ENCODE assay signal across 22 cellular contexts in the genomic region with DNA sequence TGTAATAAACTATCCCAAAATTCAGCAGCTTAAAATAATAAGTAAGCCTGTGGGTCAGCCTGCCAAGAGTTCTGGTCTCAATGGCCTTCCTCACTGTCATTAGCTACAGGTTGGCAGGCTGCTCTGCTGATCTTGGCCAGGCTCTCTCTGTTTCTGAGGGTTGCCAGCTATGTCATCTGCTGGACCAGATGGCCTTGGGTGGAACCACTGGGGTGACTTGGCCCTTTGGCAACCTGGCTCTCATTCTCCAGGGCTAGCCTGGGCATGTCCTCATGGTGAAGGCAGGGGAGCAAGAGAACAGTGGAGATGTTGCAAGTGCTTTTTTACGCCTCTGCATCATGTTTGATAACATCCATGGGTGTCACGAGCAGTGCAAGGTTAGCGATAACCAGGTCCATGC. TPM values are rescaled to one million over a fixed set of nuclear protein-coding genes. Genes with fewer than 3 reads are reported as not detected.
A peak's percentile ranks its signal among the peaks of the same experiment; 100 is the strongest.
DNase-seq lines count a peak whose midpoint lies in the region; ATAC-seq and TF ChIP-seq lines count a peak whose summit lies in the region.
"Had no signal": no experiment of that assay in that cellular context is flagged by ENCODE, and none has a peak within 500 bp of the region (broad histone marks: within the 10 kb centered on the region; RNA-seq: fewer than 3 reads in every experiment).

No MANE protein-coding gene starts in this region.

- POLR2A ChIA-PET in CD8-positive, alpha-beta memory T cell (lab: Charles Lee), result no interaction called here

- no peak for ATAC-seq in activated CD8-positive, alpha-beta memory T cell treated with anti-CD3 and anti-CD28 coated beads, Interleukin-2, amount 10 ng/mL, durations not matched to agents 7 days and 5 days
- ATAC-seq in HG03342 (IDR thresholded peaks at IDR 0.05; ENCODE audit: unreplicated experiment), result no peak
- ATAC-seq: natural killer cell had no signal

- no peak overlapping the region for H3K27ac ChIP-seq in CD8-positive, alpha-beta memory T cell (ENCODE audit: low read depth, low read length)
- H3K27ac ChIP-seq: prostate gland had no signal

- no peaks in the 10 kb centered on the region for H3K9me3 ChIP-seq in CD8-positive, alpha-beta memory T cell (ENCODE audit: low read length)
- H3K9me3 ChIP-seq: prostate gland had no signal

- H3K9me3 Mint-ChIP-seq in activated CD8-positive, alpha-beta memory T cell treated with anti-CD3 and anti-CD28 coated beads, Interleukin-2, amount 10 ng/mL, durations not matched to agents 7 days and 5 days (ENCODE audit: low read depth), result no peaks in the 10 kb centered on the region
- no peaks in the 10 kb centered on the region for H3K9me3 Mint-ChIP-seq in type B pancreatic cell
- no peaks in the 10 kb centered on the region for H3K9me3 Mint-ChIP-seq in CD8-positive, alpha-beta memory T cell
- H3K9me3 Mint-ChIP-seq: natural killer cell had no signal

- no peak overlapping the region for H3K4me3 Mint-ChIP-seq in activated CD8-positive, alpha-beta memory T cell treated with anti-CD3 and anti-CD28 coated beads, Interleukin-2, amount 10 ng/mL, durations not matched to agents 7 days and 5 days
- no peak overlapping the region for H3K4me3 Mint-ChIP-seq in type B pancreatic cell
- no peak overlapping the region for H3K4me3 Mint-ChIP-seq in CD8-positive, alpha-beta memory T cell
- H3K4me3 Mint-ChIP-seq: natural killer cell had no signal

- H3K27ac Mint-ChIP-seq in activated CD8-positive, alpha-beta memory T cell treated with anti-CD3 and anti-CD28 coated beads, Interleukin-2, amount 10 ng/mL, durations not matched to agents 7 days and 5 days, result no peak overlapping the region
- no peak overlapping the region for H3K27ac Mint-ChIP-seq in type B pancreatic cell
- no peak overlapping the region for H3K27ac Mint-ChIP-seq in CD8-positive, alpha-beta memory T cell
- H3K27ac Mint-ChIP-seq: natural killer cell had no signal

- H3K36me3 ChIP-seq in CD8-positive, alpha-beta memory T cell (ENCODE audit: insufficient read depth, low read length), result no peaks in the 10 kb centered on the region
- H3K36me3 ChIP-seq: prostate gland had no signal

- TF ChIP-seq CTCF in type B pancreatic cell (conservative IDR thresholded peaks at IDR 0.05), result no peak

- H3K4me1 ChIP-seq in CD8-positive, alpha-beta memory T cell (ENCODE audit: insufficient read depth, low read length), result no peaks in the 10 kb centered on the region
- H3K4me1 ChIP-seq: prostate gland had no signal

- H3K4me3 ChIP-seq in CD8-positive, alpha-beta memory T cell (ENCODE audit: low read length), result no peak overlapping the region
- H3K4me3 ChIP-seq: prostate gland, smooth muscle cell had no signal

- CTCF ChIA-PET in activated CD8-positive, alpha-beta memory T cell treated with anti-CD3 and anti-CD28 coated beads, Interleukin-2, amount 10 ng/mL, durations not matched to agents 7 days and 5 days (lab: Charles Lee), result no interaction called here
- CTCF ChIA-PET in CD8-positive, alpha-beta memory T cell (lab: Charles Lee), result interaction anchor here (1.0 kb wide), 1 partner anchor 9 kb away, joined by 3 read pairs; no protein-coding TSS in a partner anchor

- DNase-seq in activated CD8-positive, alpha-beta memory T cell treated with anti-CD3 and anti-CD28 coated beads for 24 hours, result peak; percentile 30
- no peak for DNase-seq in activated CD8-positive, alpha-beta memory T cell treated with anti-CD3 and anti-CD28 coated beads, Interleukin-2, amount 10 ng/mL, durations not matched to agents 7 days and 5 days
- DNase-seq in NCI-H446 treated with DMSO at 0.1 percent for 48 hours (lab: John Stamatoyannopoulos, UW) (peak; percentile 97), fibroblast of peridontal ligament (ENCODE audit: extremely low read depth) (peak; percentile 10), type B pancreatic cell (ENCODE audit: extremely low spot score, unreplicated experiment) (peak; percentile 27), NCI-H226 (no peak)
- no peak for DNase-seq in CD8-positive, alpha-beta memory T cell
- DNase-seq: activated CD4-positive, alpha-beta T cell treated with anti-CD3 and anti-CD28 coated beads for 1 hour; activated CD8-positive, alpha-beta memory T cell treated with anti-CD3 and anti-CD28 coated beads, Interleukin-2, amount 50 U/mL, for 4 hours; glutamatergic neuron; HCEC 1CT; natural killer cell; NCI-H187; NCI-H526; T1000 had no signal

- H3K4me1 Mint-ChIP-seq in activated CD8-positive, alpha-beta memory T cell treated with anti-CD3 and anti-CD28 coated beads, Interleukin-2, amount 10 ng/mL, durations not matched to agents 7 days and 5 days, result no peaks in the 10 kb centered on the region
- H3K4me1 Mint-ChIP-seq in type B pancreatic cell (ENCODE audit: unreplicated experiment), result no peaks in the 10 kb centered on the region
- no peaks in the 10 kb centered on the region for H3K4me1 Mint-ChIP-seq in CD8-positive, alpha-beta memory T cell

- no peaks in the 10 kb centered on the region for H3K27me3 Mint-ChIP-seq in activated CD8-positive, alpha-beta memory T cell treated with anti-CD3 and anti-CD28 coated beads, Interleukin-2, amount 10 ng/mL, durations not matched to agents 7 days and 5 days
- peaks cover 21% of the 10 kb centered on the region for H3K27me3 Mint-ChIP-seq in type B pancreatic cell
- peaks cover 2 to 5% of the 10 kb centered on the region in 2 donors for H3K27me3 Mint-ChIP-seq in CD8-positive, alpha-beta memory T cell

- no peaks in the 10 kb centered on the region for H3K27me3 ChIP-seq in CD8-positive, alpha-beta memory T cell (ENCODE audit: insufficient read depth, low read length, poor library complexity, severe bottlenecking)

- H3K36me3 Mint-ChIP-seq in activated CD8-positive, alpha-beta memory T cell treated with anti-CD3 and anti-CD28 coated beads, Interleukin-2, amount 10 ng/mL, durations not matched to agents 7 days and 5 days, result peaks cover 28% of the 10 kb centered on the region
- no peaks in the 10 kb centered on the region for H3K36me3 Mint-ChIP-seq in type B pancreatic cell
- H3K36me3 Mint-ChIP-seq in CD8-positive, alpha-beta memory T cell, result no peaks in the 10 kb centered on the region

RNA-seq across cellular contexts. Expression of gene ITGAM, which starts 13.9 kb away (rescaled TPM):
- total RNA-seq in activated CD8-positive, alpha-beta memory T cell treated with anti-CD3 and anti-CD28 coated beads, Interleukin-2, amount 10 ng/mL, durations not matched to agents 7 days and 5 days, result 10 to 100 TPM in 1 of 2 experiments, 1 to 10 TPM in 1; 8.0 to 24.1 TPM
- total RNA-seq in type B pancreatic cell (ENCODE audit: low replicate concordance), result 0.36 TPM in 1 of 2 replicates, not detected in the other
- 1 to 10 TPM; 1.7 to 1.8 TPM for total RNA-seq in CD8-positive, alpha-beta memory T cell
- polyA plus RNA-seq in CD8-positive, alpha-beta memory T cell, result 23.3 TPM
- total RNA-seq: endothelial cell of umbilical vein, lung microvascular endothelial cell, smooth muscle cell had no signal
- polyA plus RNA-seq: endothelial cell of umbilical vein, smooth muscle cell had no signal

RNA-seq across cellular contexts. Expression of gene PYDC1, which starts 56.7 kb away (rescaled TPM):
- not detected for total RNA-seq in activated CD8-positive, alpha-beta memory T cell treated with anti-CD3 and anti-CD28 coated beads, Interleukin-2, amount 10 ng/mL, durations not matched to agents 7 days and 5 days
- not detected in 2 replicates for total RNA-seq in type B pancreatic cell (ENCODE audit: low replicate concordance)
- not detected for total RNA-seq in CD8-positive, alpha-beta memory T cell
- not detected for polyA plus RNA-seq in CD8-positive, alpha-beta memory T cell
- total RNA-seq: A172, aorta, endothelial cell of umbilical vein, lung microvascular endothelial cell, natural killer cell, prostate gland, smooth muscle cell had no signal
- polyA plus RNA-seq: aorta, endothelial cell of umbilical vein had no signal

RNA-seq across cellular contexts. Expression of gene TRIM72, which starts 59.8 kb away (rescaled TPM):
- not detected for total RNA-seq in activated CD8-positive, alpha-beta memory T cell treated with anti-CD3 and anti-CD28 coated beads, Interleukin-2, amount 10 ng/mL, durations not matched to agents 7 days and 5 days
- total RNA-seq in type B pancreatic cell (ENCODE audit: low replicate concordance), result 0.02 TPM in 1 of 2 replicates, not detected in the other
- not detected for total RNA-seq in CD8-positive, alpha-beta memory T cell
- polyA plus RNA-seq in CD8-positive, alpha-beta memory T cell, result not detected
- total RNA-seq: endothelial cell of umbilical vein, lung microvascular endothelial cell had no signal
- polyA plus RNA-seq: endothelial cell of umbilical vein had no signal

Comparison
In these comparisons a context has a peak if more than half of its experiments do, and no peak if none do; other contexts are left out.
1. DNase-seq: peak in activated CD8-positive, alpha-beta memory T cell treated with anti-CD3 and anti-CD28 coated beads for 24 hours (single experiment), NCI-H446 treated with DMSO at 0.1 percent for 48 hours (single experiment), fibroblast of peridontal ligament (single experiment) and type B pancreatic cell (single experiment); none in activated CD8-positive, alpha-beta memory T cell treated with anti-CD3 and anti-CD28 coated beads, Interleukin-2, amount 10 ng/mL, durations not matched to agents 7 days and 5 days (single experiment), CD8-positive, alpha-beta memory T cell (0 of 5) and NCI-H226 (single experiment).